Comparison of ENCODE assay signal across 10 cellular contexts in genomic region chr17:42249681-42250446, GRCh38. TPM values are rescaled to one million over a fixed set of nuclear protein-coding genes. Genes with fewer than 3 reads are reported as not detected.
DNase-seq lines count a peak whose midpoint lies in the region; ATAC-seq and TF ChIP-seq lines count a peak whose summit lies in the region.
"Had no signal": no experiment of that assay in that cellular context is flagged by ENCODE, and none has a peak within 500 bp of the region (broad histone marks: within the 10 kb centered on the region; RNA-seq: fewer than 3 reads in every experiment).

No MANE protein-coding gene starts in this region.

- H3K4me1 Mint-ChIP-seq in activated naive CD4-positive, alpha-beta T cell treated with anti-CD3 and anti-CD28 coated beads, Interleukin-2, amount 50 U/mL, for 24 hours = peaks cover 78% of the 10 kb centered on the region
- H3K4me1 Mint-ChIP-seq in naive thymus-derived CD8-positive, alpha-beta T cell = peaks cover 27 to 74% (median 65%) of the 10 kb centered on the region in 4 donors
- peaks cover 23% of the 10 kb centered on the region for H3K4me1 Mint-ChIP-seq in nephron progenitor cell

- H3K9me3 ChIP-seq in heart right ventricle (no peaks in the 10 kb centered on the region), upper lobe of left lung (no peaks in the 10 kb centered on the region)

- no peak for TF ChIP-seq POLR2A in upper lobe of left lung (IDR thresholded peaks at IDR 0.05)

- intact Hi-C loops in heart right ventricle (cut with DNase I) (no loop called here), cardiac septum (cut with DNase I) (loop anchor here (5.0 kb wide), 1 partner anchor 37 kb away; the partner anchor contains the start of gene STAT5A)

- H3K9me3 Mint-ChIP-seq in activated naive CD4-positive, alpha-beta T cell treated with anti-CD3 and anti-CD28 coated beads, Interleukin-2, amount 50 U/mL, for 24 hours = no peaks in the 10 kb centered on the region
- no peaks in the 10 kb centered on the region for H3K9me3 Mint-ChIP-seq in naive thymus-derived CD8-positive, alpha-beta T cell
- H3K9me3 Mint-ChIP-seq in nephron progenitor cell = no peaks in the 10 kb centered on the region

- H3K4me3 ChIP-seq in heart right ventricle = peak overlapping the region in 2 of 10 donors; percentile 39 to 40
- H3K4me3 ChIP-seq in upper lobe of left lung = no peak overlapping the region

- TF ChIP-seq CTCF in heart right ventricle (IDR thresholded peaks at IDR 0.05) (no peak), upper lobe of left lung (IDR thresholded peaks at IDR 0.05) (no peak), nephron progenitor cell (IDR thresholded peaks at IDR 0.05) (no peak), GM10266 (IDR thresholded peaks at IDR 0.05; ENCODE audit: control insufficient read depth, insufficient read depth, low read depth, missing control alignments) (no peak)

- H3K27ac ChIP-seq in heart right ventricle (peak overlapping the region in 8 of 10 donors; percentile 79 to 99 (median 92)), upper lobe of left lung (peak overlapping the region; percentile 90 to 96 (median 92))
- H3K27ac ChIP-seq: RWPE1 had no signal

- H3K27me3 ChIP-seq in heart right ventricle (no peaks in the 10 kb centered on the region), upper lobe of left lung (no peaks in the 10 kb centered on the region)

- ATAC-seq in heart right ventricle (no peak), upper lobe of left lung (ENCODE audit: low FRiP score in 2 of 2) (no peak)
- peak; percentile 64 for ATAC-seq in naive thymus-derived CD8-positive, alpha-beta T cell

- H3K4me3 Mint-ChIP-seq in activated naive CD4-positive, alpha-beta T cell treated with anti-CD3 and anti-CD28 coated beads, Interleukin-2, amount 50 U/mL, for 24 hours = peak overlapping the region; percentile 78
- peak overlapping the region; percentile 75 to 96 (median 90) for H3K4me3 Mint-ChIP-seq in naive thymus-derived CD8-positive, alpha-beta T cell
- H3K4me3 Mint-ChIP-seq in nephron progenitor cell = no peak overlapping the region

- no peak for TF ChIP-seq EP300 in upper lobe of left lung (IDR thresholded peaks at IDR 0.05)

- peaks cover 4 to 89% (median 45%) of the 10 kb centered on the region in 9 donors for H3K4me1 ChIP-seq in heart right ventricle
- peaks cover 24 to 59% (median 46%) of the 10 kb centered on the region in 4 donors for H3K4me1 ChIP-seq in upper lobe of left lung

- H3K27me3 Mint-ChIP-seq in activated naive CD4-positive, alpha-beta T cell treated with anti-CD3 and anti-CD28 coated beads, Interleukin-2, amount 50 U/mL, for 24 hours = no peaks in the 10 kb centered on the region
- no peaks in the 10 kb centered on the region for H3K27me3 Mint-ChIP-seq in naive thymus-derived CD8-positive, alpha-beta T cell
- H3K27me3 Mint-ChIP-seq in nephron progenitor cell (ENCODE audit: low read depth, poor library complexity) = no peaks in the 10 kb centered on the region

- WGBS in heart right ventricle, 2 donors = 88 to 92% methylated on average over 14 of the region's 14 CpGs
- WGBS in upper lobe of left lung, 2 donors = 79 to 88% methylated on average over 14 of the region's 14 CpGs

- peak overlapping the region; percentile 100 for H3K27ac Mint-ChIP-seq in activated naive CD4-positive, alpha-beta T cell treated with anti-CD3 and anti-CD28 coated beads, Interleukin-2, amount 50 U/mL, for 24 hours
- peak overlapping the region; percentile 96 to 100 (median 98) for H3K27ac Mint-ChIP-seq in naive thymus-derived CD8-positive, alpha-beta T cell
- no peak overlapping the region for H3K27ac Mint-ChIP-seq in nephron progenitor cell

- POLR2A ChIA-PET in naive thymus-derived CD8-positive, alpha-beta T cell (lab: Charles Lee) = interaction anchor here (0.6 to 6.2 kb wide), 17 partner anchors 9 to 570 kb away, joined by 3 to 142 read pairs (median 4); partner anchors contain the start of genes GHDC, NAGLU, STAT5A and STAT5B

- H3K36me3 ChIP-seq in heart right ventricle = no peaks in the 10 kb centered on the region
- H3K36me3 ChIP-seq in upper lobe of left lung = no peaks in the 10 kb centered on the region

- peaks cover 6% of the 10 kb centered on the region for H3K36me3 Mint-ChIP-seq in activated naive CD4-positive, alpha-beta T cell treated with anti-CD3 and anti-CD28 coated beads, Interleukin-2, amount 50 U/mL, for 24 hours
- H3K36me3 Mint-ChIP-seq in naive thymus-derived CD8-positive, alpha-beta T cell = peaks cover 0 to 2% (median 0%) of the 10 kb centered on the region in 3 donors
- peaks cover 5% of the 10 kb centered on the region for H3K36me3 Mint-ChIP-seq in nephron progenitor cell (ENCODE audit: low read depth)

- no peak for DNase-seq in heart right ventricle
- DNase-seq in cardiac septum (ENCODE audit: low spot score) = no peak
- peak in 8 of 10 donors; percentile 37 to 81 (median 69) for DNase-seq in naive thymus-derived CD8-positive, alpha-beta T cell
- no peak for DNase-seq in upper lobe of left lung
- DNase-seq in nephron progenitor cell = no peak
- DNase-seq in hippocampal formation (lab: John Stamatoyannopoulos, UW) = no peak
- DNase-seq in GM10266 (ENCODE audit: extremely low spot score) = no peak
- DNase-seq: NCI-H1436 treated with DMSO at 0.1 percent for 48 hours had no signal

RNA-seq across cellular contexts. Expression of gene STAT5B, which starts 26.3 kb away (rescaled TPM):
- total RNA-seq in heart right ventricle (10 to 100 TPM; 26.3 to 34.7 (median 30.8) TPM), cardiac septum (32.8 TPM), upper lobe of left lung (100 to 1,000 TPM in 1 of 6 donors, 10 to 100 TPM in 5; 48.6 to 115 (median 66.3) TPM)
- 10 to 100 TPM; 14.4 to 22.5 TPM for polyA plus RNA-seq in heart right ventricle
- 100 to 1,000 TPM; 137 to 149 TPM for total RNA-seq in naive thymus-derived CD8-positive, alpha-beta T cell
- 10 to 100 TPM; 66.3 to 94.0 (median 82.8) TPM for polyA plus RNA-seq in naive thymus-derived CD8-positive, alpha-beta T cell

RNA-seq across cellular contexts. Expression of gene STAT5A, which starts 38.4 kb away (rescaled TPM):
- 10 to 100 TPM; 13.4 to 28.5 (median 16.1) TPM for total RNA-seq in heart right ventricle
- polyA plus RNA-seq in heart right ventricle = 10 to 100 TPM in 1 of 2 donors, 1 to 10 TPM in 1; 8.2 to 11.9 TPM
- total RNA-seq in cardiac septum = 12.1 TPM
- total RNA-seq in naive thymus-derived CD8-positive, alpha-beta T cell = 100 to 1,000 TPM; 117 to 122 TPM
- polyA plus RNA-seq in naive thymus-derived CD8-positive, alpha-beta T cell = 100 to 1,000 TPM in 1 of 3 donors, 10 to 100 TPM in 2; 59.6 to 115 (median 89.1) TPM
- total RNA-seq in upper lobe of left lung = 100 to 1,000 TPM in 1 of 6 donors, 10 to 100 TPM in 5; 33.7 to 119 (median 70.3) TPM

RNA-seq across cellular contexts. Expression of gene GHDC, which starts 55.6 kb away (rescaled TPM):
- total RNA-seq in heart right ventricle (10 to 100 TPM in 2 of 10 donors, 1 to 10 TPM in 8; 4.6 to 11.5 (median 6.2) TPM), cardiac septum (6.0 TPM), upper lobe of left lung (10 to 100 TPM; 24.3 to 40.9 (median 33.0) TPM)
- 10 to 100 TPM in 1 of 2 donors, 1 to 10 TPM in 1; 7.0 to 10.1 TPM for polyA plus RNA-seq in heart right ventricle
- 10 to 100 TPM; 25.8 to 29.6 TPM for total RNA-seq in naive thymus-derived CD8-positive, alpha-beta T cell
- polyA plus RNA-seq in naive thymus-derived CD8-positive, alpha-beta T cell = 10 to 100 TPM; 15.3 to 21.5 (median 17.3) TPM

Comparison
In these comparisons a context has a peak if more than half of its experiments do, and no peak if none do; other contexts are left out.
1. ATAC-seq: peak in naive thymus-derived CD8-positive, alpha-beta T cell (2 of 2); none in heart right ventricle (0 of 8) and upper lobe of left lung (0 of 2).
2. DNase-seq: peak in naive thymus-derived CD8-positive, alpha-beta T cell (8 of 10); none in heart right ventricle (0 of 2), cardiac septum (single experiment), upper lobe of left lung (0 of 2), nephron progenitor cell (single experiment), hippocampal formation (0 of 2) and GM10266 (single experiment).